In genomic region chr12:109269428-109269827, GRCh38 we compare ENCODE assay signal across 31 cellular contexts. TPM values are rescaled to one million over a fixed set of nuclear protein-coding genes. Genes with fewer than 3 reads are reported as not detected.
"Had no signal": no experiment of that assay in that cellular context is flagged by ENCODE, and none has a peak within 500 bp of the region (broad histone marks: within the 10 kb centered on the region; RNA-seq: fewer than 3 reads in every experiment).

No MANE protein-coding gene starts in this region.

- H3K27me3 ChIP-seq: cardiac muscle cell, Peyer's patch had no signal

- H3K4me3 ChIP-seq: cardiac muscle cell, Peyer's patch had no signal

- H3K4me1 ChIP-seq: Peyer's patch had no signal

- H3K27ac ChIP-seq: cardiac muscle cell, Peyer's patch, RWPE1 had no signal

- H3K9me3 ChIP-seq: Peyer's patch had no signal

- ATAC-seq: activated naive CD4-positive, alpha-beta T cell treated with anti-CD3 and anti-CD28 coated beads, Interleukin-2, amount 50 U/mL, for 72 hours; activated T-cell treated with anti-CD3 and anti-CD28 coated beads, Interleukin-2, amount 50 U/mL, for 4 hours; WTC11 had no signal

- FAIRE-seq: astrocyte had no signal

- DNase-seq: activated CD4-positive, alpha-beta memory T cell treated with anti-CD3 and anti-CD28 coated beads for 36 hours; activated CD4-positive, alpha-beta T cell treated with anti-CD3 and anti-CD28 coated beads for 1 hour; activated CD4-positive, alpha-beta T cell treated with anti-CD3 and anti-CD28 coated beads, Interleukin-2, amount 10 ng/mL, durations not matched to agents 24 days and 14 days; activated CD8-positive, alpha-beta memory T cell treated with anti-CD3 and anti-CD28 coated beads for 24 hours; activated effector memory CD4-positive, alpha-beta T cell treated with anti-CD3 and anti-CD28 coated beads, Interleukin-2, amount 50 U/mL, for 16 hours; activated naive CD4-positive, alpha-beta T cell treated with Interleukin-2 at 50 U/mL for 16 hours; activated T-cell treated with anti-CD3 and anti-CD28 coated beads, Interleukin-2, amount 50 U/mL, for 4 hours; amygdala; cerebellar nuclear complex; Kasumi-1; KBM-7; NCI-H1048; NCI-H1417; NCI-H1694; NCI-H2029; NCI-H2107; NCI-H2171 treated with DMSO at 0.1 percent for 48 hours; NCI-H226; NCI-H526; NCI-H82; OCI-M1; Peyer's patch; SHP77 treated with DMSO at 0.1 percent for 48 hours had no signal

RNA-seq across cellular contexts. Expression of gene FOXN4, which starts 39.7 kb away (rescaled TPM):
- total RNA-seq: activated CD4-positive, alpha-beta memory T cell treated with anti-CD3 and anti-CD28 coated beads for 36 hours; activated CD4-positive, alpha-beta T cell treated with anti-CD3 and anti-CD28 coated beads, Interleukin-2, amount 10 ng/mL, durations not matched to agents 24 days and 14 days; activated naive CD4-positive, alpha-beta T cell treated with anti-CD3 and anti-CD28 coated beads, Interleukin-2, amount 50 U/mL, for 72 hours; activated T-cell treated with anti-CD3 and anti-CD28 coated beads, Interleukin-2, amount 50 U/mL, for 4 hours; astrocyte; M059J; NCI-H460; Peyer's patch; SK-MEL-5 had no signal
